In genomic region chr9:34163439-34163838, GRCh38 we compare ENCODE assay signal across 18 cellular contexts. TPM values are rescaled to one million over a fixed set of nuclear protein-coding genes. Genes with fewer than 3 reads are reported as not detected.
DNase-seq lines count a peak whose midpoint lies in the region; TF ChIP-seq lines count a peak whose summit lies in the region.
"Had no signal": no experiment of that assay in that cellular context is flagged by ENCODE, and none has a peak within 500 bp of the region (broad histone marks: within the 10 kb centered on the region; RNA-seq: fewer than 3 reads in every experiment).

No MANE protein-coding gene starts in this region.

- H3K4me1 Mint-ChIP-seq in activated naive CD4-positive, alpha-beta T cell treated with anti-CD3 and anti-CD28 coated beads for 36 hours (ENCODE audit: low read depth), result no peaks in the 10 kb centered on the region
- H3K4me1 Mint-ChIP-seq: H9 had no signal

- H3K4me1 ChIP-seq in uterus, result no peaks in the 10 kb centered on the region

- TF ChIP-seq POLR2A in uterus (IDR thresholded peaks at IDR 0.05), result no peak

- no peaks in the 10 kb centered on the region for H3K27me3 Mint-ChIP-seq in activated naive CD4-positive, alpha-beta T cell treated with anti-CD3 and anti-CD28 coated beads for 36 hours (ENCODE audit: low read depth)

- H3K27ac ChIP-seq in RWPE1 (peak overlapping the region; percentile 52), uterus (no peak overlapping the region)
- H3K27ac ChIP-seq: stomach had no signal

- no peaks in the 10 kb centered on the region for H3K9me3 ChIP-seq in uterus
- H3K9me3 ChIP-seq: stomach had no signal

- no peaks in the 10 kb centered on the region for H3K27me3 ChIP-seq in uterus
- H3K27me3 ChIP-seq: stomach had no signal

- no peaks in the 10 kb centered on the region for H3K36me3 ChIP-seq in uterus
- H3K36me3 ChIP-seq: stomach had no signal

- no peaks in the 10 kb centered on the region for H3K9me3 Mint-ChIP-seq in activated naive CD4-positive, alpha-beta T cell treated with anti-CD3 and anti-CD28 coated beads for 36 hours
- H3K9me3 Mint-ChIP-seq: H9 had no signal

- DNase-seq in SIG-M5 treated with dmso at 0.1 percent for 504 hours (lab: John Stamatoyannopoulos, UW; ENCODE audit: unreplicated experiment) (peak; percentile 19), SIG-M5 (lab: John Stamatoyannopoulos, UW) (no peak), RWPE1 (ENCODE audit: low spot score) (peak; percentile 67), fibroblast of mammary gland (ENCODE audit: low read depth) (peak; percentile 87), uterus (peak; percentile 36 to 46), SK-N-DZ (ENCODE audit: low spot score) (no peak), GM19238 (ENCODE audit: insufficient read length, low spot score) (no peak)
- DNase-seq in activated naive CD4-positive, alpha-beta T cell treated with anti-CD3 and anti-CD28 coated beads for 36 hours, result no peak
- DNase-seq: activated CD4-positive, CD25-positive, alpha-beta regulatory T cell; cortex of kidney; foreskin melanocyte; H9; mesendoderm; NCI-H1105 treated with DMSO at 0.1 percent for 48 hours; NCI-H2227 treated with DMSO at 0.1 percent for 48 hours; stomach; SW 1271 had no signal

- POLR2A ChIA-PET in RWPE1 (lab: Yijun Ruan, JAX; ENCODE audit: low non-redundant PET), result interaction anchor here (0.5 kb wide), 1 partner anchor 14 kb away, joined by 8 read pairs; no protein-coding TSS in a partner anchor

- intact Hi-C loops in uterus (cut with DNase I; ENCODE audit: low total_unique reads), result no loop called here
- intact Hi-C loops in activated naive CD4-positive, alpha-beta T cell treated with anti-CD3 and anti-CD28 coated beads for 36 hours (cut with micrococcal nuclease), result no loop called here

- no peak overlapping the region for H3K4me3 Mint-ChIP-seq in activated naive CD4-positive, alpha-beta T cell treated with anti-CD3 and anti-CD28 coated beads for 36 hours
- H3K4me3 Mint-ChIP-seq: H9 had no signal

- CTCF ChIA-PET in RWPE1 (lab: Yijun Ruan, JAX), result interaction anchor here (1.3 kb wide), 1 partner anchor 90 kb away, joined by 6 read pairs; no protein-coding TSS in a partner anchor
- CTCF ChIA-PET in activated naive CD4-positive, alpha-beta T cell treated with anti-CD3 and anti-CD28 coated beads for 36 hours (lab: Charles Lee), result interaction anchor here (1.0 kb wide), 1 partner anchor 16 kb away, joined by 3 read pairs; no protein-coding TSS in a partner anchor

- TF ChIP-seq CTCF in RWPE1 (conservative IDR thresholded peaks at IDR 0.05; ENCODE audit: low read depth) (no peak), fibroblast of mammary gland (conservative IDR thresholded peaks at IDR 0.05; ENCODE audit: control insufficient read depth, insufficient read depth, low read depth, low read length) (no peak), uterus (IDR thresholded peaks at IDR 0.05) (no peak)

- no peak overlapping the region for H3K4me3 ChIP-seq in fibroblast of mammary gland (ENCODE audit: control insufficient read depth, low read depth, low read length)
- no peak overlapping the region for H3K4me3 ChIP-seq in uterus
- H3K4me3 ChIP-seq: smooth muscle cell, stomach had no signal

- no peaks in the 10 kb centered on the region for H3K36me3 Mint-ChIP-seq in activated naive CD4-positive, alpha-beta T cell treated with anti-CD3 and anti-CD28 coated beads for 36 hours (ENCODE audit: low read depth)

- H3K27ac Mint-ChIP-seq in activated naive CD4-positive, alpha-beta T cell treated with anti-CD3 and anti-CD28 coated beads for 36 hours, result no peak overlapping the region

RNA-seq across cellular contexts. Expression of gene UBAP1, which starts 15.4 kb away (rescaled TPM):
- total RNA-seq in uterus, result 10 to 100 TPM; 17.1 to 60.4 (median 24.9) TPM
- 10 to 100 TPM; 29.9 to 31.7 TPM for total RNA-seq in activated naive CD4-positive, alpha-beta T cell treated with anti-CD3 and anti-CD28 coated beads for 36 hours
- polyA plus RNA-seq in SK-N-DZ (2014; cell fraction: cytosol; rRNA removed), result 16.2 and 19.5 TPM in 2 replicates
- polyA plus RNA-seq in SK-N-DZ (2014; cell fraction: nucleus; rRNA removed), result 10.6 and 12.3 TPM in 2 replicates

RNA-seq across cellular contexts. Expression of gene DCAF12, which starts 36.9 kb away (rescaled TPM):
- total RNA-seq in uterus, result 10 to 100 TPM in 3 of 4 donors, 1 to 10 TPM in 1; 6.4 to 35.3 (median 30.3) TPM
- 10 to 100 TPM; 34.0 to 37.0 TPM for total RNA-seq in activated naive CD4-positive, alpha-beta T cell treated with anti-CD3 and anti-CD28 coated beads for 36 hours
- polyA plus RNA-seq in SK-N-DZ (2014; cell fraction: cytosol; rRNA removed), result 42.1 and 52.8 TPM in 2 replicates
- 19.9 and 24.5 TPM in 2 replicates for polyA plus RNA-seq in SK-N-DZ (2014; cell fraction: nucleus; rRNA removed)

Comparison
In these comparisons a context has a peak if more than half of its experiments do, and no peak if none do; other contexts are left out.
1. DNase-seq: peak in SIG-M5 treated with dmso at 0.1 percent for 504 hours (single experiment), RWPE1 (single experiment), fibroblast of mammary gland (single experiment) and uterus (2 of 2); none in SIG-M5 (single experiment), activated naive CD4-positive, alpha-beta T cell treated with anti-CD3 and anti-CD28 coated beads for 36 hours (single experiment), SK-N-DZ (single experiment) and GM19238 (single experiment).